19 cellular contexts compared by ENCODE assay signal in genomic region chr19:33660426-33661160, GRCh38. TPM values are rescaled to one million over a fixed set of nuclear protein-coding genes. Genes with fewer than 3 reads are reported as not detected.
"Had no signal": no experiment of that assay in that cellular context is flagged by ENCODE, and none has a peak within 500 bp of the region (broad histone marks: within the 10 kb centered on the region; RNA-seq: fewer than 3 reads in every experiment).

No MANE protein-coding gene starts in this region.

- H3K9me3 ChIP-seq: esophagus squamous epithelium, heart left ventricle, left ventricle myocardium inferior, psoas muscle had no signal

- H3K4me1 ChIP-seq: esophagus squamous epithelium, foreskin keratinocyte, heart left ventricle, left ventricle myocardium inferior, psoas muscle had no signal

- H3K4me3 ChIP-seq: esophagus squamous epithelium, heart left ventricle, left ventricle myocardium inferior, psoas muscle had no signal

- DNase-seq: activated CD4-positive, alpha-beta T cell treated with anti-CD3 and anti-CD28 coated beads, Interleukin-2, amount 50 U/mL, for 4 hours; activated CD4-positive, CD25-positive, alpha-beta regulatory T cell treated with anti-CD3 and anti-CD28 coated beads, Interleukin-2, amount 50 U/mL, for 72 hours; activated CD8-positive, alpha-beta memory T cell treated with anti-CD3 and anti-CD28 coated beads, Interleukin-2, amount 10 ng/mL, durations not matched to agents 7 days and 5 days; activated gamma-delta T cell treated with Interleukin-2 at 50 U/mL for 16 hours; activated naive CD8-positive, alpha-beta T cell treated with anti-CD3 and anti-CD28 coated beads for 36 hours; activated T-cell treated with anti-CD3 and anti-CD28 coated beads, Interleukin-2, amount 50 U/mL, for 4 hours; esophagus squamous epithelium; foreskin keratinocyte; heart left ventricle; left ventricle myocardium inferior; natural killer cell; nucleus accumbens; psoas muscle; stimulated activated CD4-positive, alpha-beta T cell treated with anti-CD3 and anti-CD28 coated beads, Interleukin-2, amount 100 ng/mL, for 24 hours; stimulated activated naive CD4-positive, alpha-beta T cell; substantia nigra; trophoblast cell had no signal

- H3K36me3 ChIP-seq: esophagus squamous epithelium, heart left ventricle, left ventricle myocardium inferior had no signal

- H3K27me3 ChIP-seq: foreskin keratinocyte had no signal

- FAIRE-seq: keratinocyte had no signal

- ATAC-seq: activated CD8-positive, alpha-beta memory T cell treated with anti-CD3 and anti-CD28 coated beads, Interleukin-2, amount 10 ng/mL, durations not matched to agents 7 days and 5 days; activated T-cell treated with anti-CD3 and anti-CD28 coated beads, Interleukin-2, amount 50 U/mL, for 4 hours; foreskin keratinocyte; heart left ventricle; natural killer cell; psoas muscle; sciatic nerve had no signal

- H3K27ac ChIP-seq: esophagus squamous epithelium, foreskin keratinocyte, heart left ventricle, left ventricle myocardium inferior, psoas muscle had no signal

RNA-seq across cellular contexts. Expression of gene CHST8, which starts 38.8 kb away (rescaled TPM):
- total RNA-seq: activated CD8-positive, alpha-beta memory T cell treated with anti-CD3 and anti-CD28 coated beads, Interleukin-2, amount 10 ng/mL, durations not matched to agents 7 days and 5 days; activated naive CD8-positive, alpha-beta T cell treated with anti-CD3 and anti-CD28 coated beads for 36 hours; activated T-cell treated with anti-CD3 and anti-CD28 coated beads, Interleukin-2, amount 50 U/mL, for 4 hours; natural killer cell had no signal
- polyA plus RNA-seq: keratinocyte had no signal
